Comparison of ENCODE assay signal across 8 cellular contexts in the genomic region with DNA sequence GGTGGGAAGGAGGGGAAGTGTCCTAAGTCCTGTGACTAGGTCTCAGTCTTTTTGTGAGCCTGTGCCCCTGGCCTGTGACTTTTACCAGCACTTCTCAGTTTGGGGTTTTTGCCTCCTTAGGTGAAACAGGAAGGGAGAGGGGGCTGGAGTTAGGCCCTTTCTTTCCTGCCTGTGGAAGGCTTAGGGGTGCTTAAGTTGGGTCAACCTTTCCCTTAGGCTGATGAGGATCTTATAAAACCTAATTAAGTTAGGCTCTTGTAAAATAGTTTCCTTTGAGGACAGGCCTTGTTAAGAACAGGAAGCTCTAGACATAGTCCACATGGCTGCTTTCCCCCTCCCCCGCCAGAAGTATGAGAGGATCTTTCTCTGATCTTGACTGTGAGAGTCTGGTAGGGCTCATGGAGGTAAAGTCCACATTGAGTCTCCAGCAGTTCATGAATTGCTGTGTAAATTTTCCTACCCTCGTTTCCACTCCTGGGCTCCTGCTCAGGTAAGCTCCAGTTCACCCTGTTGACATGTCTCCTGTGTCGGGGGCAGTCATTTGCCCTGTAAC. TPM values are rescaled to one million over a fixed set of nuclear protein-coding genes. Genes with fewer than 3 reads are reported as not detected.
A peak's percentile ranks its signal among the peaks of the same experiment; 100 is the strongest.
DNase-seq lines count a peak whose midpoint lies in the region; ATAC-seq, FAIRE-seq and TF ChIP-seq lines count a peak whose summit lies in the region.

No MANE protein-coding gene starts in this region.

- H3K79me2 ChIP-seq in OCI-LY3 (ENCODE audit: low read length) (no peaks in the 10 kb centered on the region), neural progenitor cell (ENCODE audit: low read depth) (peaks cover 12% of the 10 kb centered on the region)

- intact Hi-C loops in esophagus muscularis mucosa (cut with DNase I): no loop called here

- H3K4me3 Mint-ChIP-seq in activated naive CD8-positive, alpha-beta T cell treated with anti-CD3 and anti-CD28 coated beads for 36 hours: peak overlapping the region; percentile 27
- no peak overlapping the region for H3K4me3 Mint-ChIP-seq in neural progenitor cell

- H3F3A ChIP-seq in neural progenitor cell (ENCODE audit: low read depth): no peaks in the 10 kb centered on the region

- no peak for ATAC-seq in HG03460 (IDR thresholded peaks at IDR 0.05; ENCODE audit: unreplicated experiment)
- no peak for ATAC-seq in GM21515 (IDR thresholded peaks at IDR 0.05; ENCODE audit: unreplicated experiment)
- ATAC-seq in GM18502 (IDR thresholded peaks at IDR 0.05; ENCODE audit: poor library complexity, unreplicated experiment): no peak

- TF ChIP-seq CTCF in OCI-LY3 (IDR thresholded peaks at IDR 0.05; ENCODE audit: low read depth, low read length) (no peak), neural progenitor cell (IDR thresholded peaks at IDR 0.05) (no peak), esophagus muscularis mucosa (IDR thresholded peaks at IDR 0.05) (no peak)

- H3K36me3 ChIP-seq in OCI-LY3 (replicated peaks; ENCODE audit: low read depth, low read length) (no peaks in the 10 kb centered on the region), neural progenitor cell (no peaks in the 10 kb centered on the region), esophagus muscularis mucosa (peaks cover 0 to 25% (median 18%) of the 10 kb centered on the region in 4 donors)

- WGBS in esophagus muscularis mucosa: 83% methylated on average over 2 of the region's 3 CpGs

- H3K4me3 ChIP-seq in OCI-LY3 (ENCODE audit: low read length) (no peak overlapping the region), neural progenitor cell (no peak overlapping the region), esophagus muscularis mucosa (no peak overlapping the region)

- peaks cover 1% of the 10 kb centered on the region for H3K9me3 Mint-ChIP-seq in activated naive CD8-positive, alpha-beta T cell treated with anti-CD3 and anti-CD28 coated beads for 36 hours
- peaks cover 5% of the 10 kb centered on the region for H3K9me3 Mint-ChIP-seq in neural progenitor cell

- TF ChIP-seq EP300 in esophagus muscularis mucosa (IDR thresholded peaks at IDR 0.05): no peak

- DNase-seq in GM12892 (ENCODE audit: insufficient read length) (no peak), neural progenitor cell (ENCODE audit: low spot score) (no peak), esophagus muscularis mucosa (ENCODE audit: extremely low spot score) (no peak)
- DNase-seq in activated naive CD8-positive, alpha-beta T cell treated with anti-CD3 and anti-CD28 coated beads for 36 hours: no peak

- FAIRE-seq in GM12892 (lab: Jason Lieb, UNC): peak; percentile 67

- H3K36me3 Mint-ChIP-seq in activated naive CD8-positive, alpha-beta T cell treated with anti-CD3 and anti-CD28 coated beads for 36 hours: peaks cover 11% of the 10 kb centered on the region
- H3K36me3 Mint-ChIP-seq in neural progenitor cell: peaks cover 8% of the 10 kb centered on the region

- H3K4me2 ChIP-seq in OCI-LY3 (ENCODE audit: low read length): peak overlapping the region; percentile 2; the same call in 1 of the 2 replicates
- H3K4me2 ChIP-seq in neural progenitor cell: no peak overlapping the region

- H3K4me1 ChIP-seq in OCI-LY3 (ENCODE audit: low read length) (peaks cover 10% of the 10 kb centered on the region), neural progenitor cell (peaks cover 7% of the 10 kb centered on the region), esophagus muscularis mucosa (peaks cover 0 to 9% (median 0%) of the 10 kb centered on the region in 4 donors)

- no peaks in the 10 kb centered on the region for H3K27me3 Mint-ChIP-seq in activated naive CD8-positive, alpha-beta T cell treated with anti-CD3 and anti-CD28 coated beads for 36 hours
- H3K27me3 Mint-ChIP-seq in neural progenitor cell (ENCODE audit: insufficient read depth, low read depth): peaks cover 2% of the 10 kb centered on the region

- H3K27me3 ChIP-seq in OCI-LY3 (ENCODE audit: low read depth, low read length) (no peaks in the 10 kb centered on the region), neural progenitor cell (no peaks in the 10 kb centered on the region), esophagus muscularis mucosa (no peaks in the 10 kb centered on the region)

- peaks cover 29% of the 10 kb centered on the region for H3K4me1 Mint-ChIP-seq in activated naive CD8-positive, alpha-beta T cell treated with anti-CD3 and anti-CD28 coated beads for 36 hours
- H3K4me1 Mint-ChIP-seq in neural progenitor cell: peaks cover 26% of the 10 kb centered on the region

- H4K20me1 ChIP-seq in OCI-LY3 (ENCODE audit: insufficient read depth, low read length): no peaks in the 10 kb centered on the region
- H4K20me1 ChIP-seq in neural progenitor cell (ENCODE audit: low read depth): no peaks in the 10 kb centered on the region

- peak overlapping the region; percentile 65; the same call in 1 of the 2 replicates for H2AFZ ChIP-seq in OCI-LY3 (ENCODE audit: low read depth, low read length)
- no peak overlapping the region for H2AFZ ChIP-seq in neural progenitor cell (replicated peaks)

- TF ChIP-seq POLR2A in GM12892 (IDR thresholded peaks at IDR 0.05; ENCODE audit: low read depth, low read length) (no peak), esophagus muscularis mucosa (IDR thresholded peaks at IDR 0.05; ENCODE audit: low read depth) (no peak)

- peak overlapping the region; percentile 91 for H3K27ac Mint-ChIP-seq in activated naive CD8-positive, alpha-beta T cell treated with anti-CD3 and anti-CD28 coated beads for 36 hours
- H3K27ac Mint-ChIP-seq in neural progenitor cell: peak overlapping the region; percentile 54

- no peaks in the 10 kb centered on the region for H3K9me3 ChIP-seq in OCI-LY3 (ENCODE audit: insufficient read depth, low read length)
- H3K9me3 ChIP-seq in neural progenitor cell (ENCODE audit: low read depth): no peaks in the 10 kb centered on the region
- H3K9me3 ChIP-seq in esophagus muscularis mucosa: no peaks in the 10 kb centered on the region

- 0 out of 2 replicates have a peak overlapping the region, but pooled peaks have one; percentile 16 for H3K9ac ChIP-seq in OCI-LY3 (ENCODE audit: low read length)
- no peak overlapping the region for H3K9ac ChIP-seq in neural progenitor cell

- H3K27ac ChIP-seq in OCI-LY3 (ENCODE audit: low read length) (peak overlapping the region; percentile 5; the same call in 1 of the 2 replicates), neural progenitor cell (peak overlapping the region; percentile 42), esophagus muscularis mucosa (replicated peaks in 1 of 4) (no peak overlapping the region)

RNA-seq across cellular contexts. Expression of a gene that starts 17.0 kb away (rescaled TPM):
- polyA plus RNA-seq in GM12892 (2012; ENCODE audit: missing spikeins): 8.5 TPM
- total RNA-seq in activated naive CD8-positive, alpha-beta T cell treated with anti-CD3 and anti-CD28 coated beads for 36 hours: 1 to 10 TPM; 4.6 to 5.8 TPM
- total RNA-seq in neural progenitor cell (ENCODE audit: low replicate concordance): 22.8 and 33.0 TPM in 2 replicates
- total RNA-seq in esophagus muscularis mucosa: 10 to 100 TPM in 3 of 4 donors, 1 to 10 TPM in 1; 2.8 to 16.3 (median 12.9) TPM

RNA-seq across cellular contexts. Expression of a gene that starts 26.0 kb away (rescaled TPM):
- polyA plus RNA-seq in GM12892 (2012; ENCODE audit: missing spikeins): 4.9 TPM
- 1 to 10 TPM; 9.1 to 9.3 TPM for total RNA-seq in activated naive CD8-positive, alpha-beta T cell treated with anti-CD3 and anti-CD28 coated beads for 36 hours
- total RNA-seq in neural progenitor cell (ENCODE audit: low replicate concordance) (7.7 and 13.0 TPM in 2 replicates), esophagus muscularis mucosa (1 to 10 TPM; 3.0 to 5.8 (median 3.9) TPM)

Comparison
In these comparisons a context has a peak if more than half of its experiments do, and no peak if none do; other contexts are left out.
1. H3K27ac ChIP-seq: peak in OCI-LY3 (single experiment) and neural progenitor cell (single experiment); none in esophagus muscularis mucosa (0 of 4).